In genomic region chr2:65608391-65608790, GRCh38 we compare ENCODE assay signal across 17 cellular contexts.
"Had no signal": no experiment of that assay in that cellular context is flagged by ENCODE, and none has a peak within 500 bp of the region (broad histone marks: within the 10 kb centered on the region; RNA-seq: fewer than 3 reads in every experiment).

No MANE protein-coding gene starts in this region.

- H3K27me3 ChIP-seq: hepatocyte, right atrium auricular region, suprapubic skin had no signal

- H3K36me3 Mint-ChIP-seq: naive thymus-derived CD8-positive, alpha-beta T cell had no signal

- H3K4me2 ChIP-seq: hepatocyte had no signal

- H3K4me3 ChIP-seq: esophagus squamous epithelium, hepatocyte, left ventricle myocardium inferior, right atrium auricular region, suprapubic skin had no signal

- H3K27ac ChIP-seq: hepatocyte, left ventricle myocardium inferior, right atrium auricular region, suprapubic skin had no signal

- H3K9me3 ChIP-seq: esophagus squamous epithelium, left ventricle myocardium inferior, right atrium auricular region, suprapubic skin had no signal

- H3K4me3 Mint-ChIP-seq: activated naive CD4-positive, alpha-beta T cell treated with anti-CD3 and anti-CD28 coated beads for 36 hours; naive thymus-derived CD8-positive, alpha-beta T cell; stimulated activated naive CD8-positive, alpha-beta T cell treated with anti-CD3 and anti-CD28 coated beads, Interleukin-15, Interleukin-2, amounts not matched to agents 100 ng/mL and 50 ng/mL, for 24 hours had no signal

- H3K9me3 Mint-ChIP-seq: activated naive CD4-positive, alpha-beta T cell treated with anti-CD3 and anti-CD28 coated beads for 36 hours; activated T-helper 2 cell treated with anti-CD3 and anti-CD28 coated beads, Interferon-gamma antibody, Interleukin-2, Interleukin-4, amounts not matched to agents 10 μg/mL and 5 μg/mL and 100 μg/mL, durations not matched to agents 14 hours and 24 hours and 36 hours; naive thymus-derived CD8-positive, alpha-beta T cell; stimulated activated naive CD8-positive, alpha-beta T cell treated with anti-CD3 and anti-CD28 coated beads, Interleukin-15, Interleukin-2, amounts not matched to agents 100 ng/mL and 50 ng/mL, for 24 hours had no signal

- H3K36me3 ChIP-seq: esophagus squamous epithelium, left ventricle myocardium inferior, right atrium auricular region, suprapubic skin had no signal

- H3K27ac Mint-ChIP-seq: activated naive CD4-positive, alpha-beta T cell treated with anti-CD3 and anti-CD28 coated beads for 36 hours; activated T-helper 2 cell treated with anti-CD3 and anti-CD28 coated beads, Interferon-gamma antibody, Interleukin-2, Interleukin-4, amounts not matched to agents 10 μg/mL and 5 μg/mL and 100 μg/mL, durations not matched to agents 14 hours and 24 hours and 36 hours; naive thymus-derived CD8-positive, alpha-beta T cell; progenitor cell of endocrine pancreas; stimulated activated naive CD8-positive, alpha-beta T cell treated with anti-CD3 and anti-CD28 coated beads, Interleukin-15, Interleukin-2, amounts not matched to agents 100 ng/mL and 50 ng/mL, for 24 hours had no signal

- DNase-seq: activated CD4-positive, alpha-beta T cell treated with anti-CD3 and anti-CD28 coated beads, Interleukin-2, amount 50 U/mL, for 1 hour; activated CD8-positive, alpha-beta memory T cell treated with anti-CD3 and anti-CD28 coated beads for 24 hours; activated naive CD4-positive, alpha-beta T cell treated with anti-CD3 and anti-CD28 coated beads for 36 hours; esophagus squamous epithelium; kidney; left ventricle myocardium inferior; naive thymus-derived CD8-positive, alpha-beta T cell; small intestine; stimulated activated CD4-positive, alpha-beta T cell treated with anti-CD3 and anti-CD28 coated beads, Interleukin-4, amount 100 ng/mL, for 4 hours; stimulated activated CD8-positive, alpha-beta memory T cell treated with anti-CD3 and anti-CD28 coated beads, Interleukin-4, amount 100 ng/mL, for 48 hours had no signal

- H3K27me3 Mint-ChIP-seq: stimulated activated naive CD8-positive, alpha-beta T cell treated with anti-CD3 and anti-CD28 coated beads, Interleukin-15, Interleukin-2, amounts not matched to agents 100 ng/mL and 50 ng/mL, for 24 hours had no signal

- ATAC-seq: activated CD4-positive, CD25-positive, alpha-beta regulatory T cell treated with anti-CD3 and anti-CD28 coated beads, Interleukin-2, amount 50 U/mL, for 24 hours; naive thymus-derived CD8-positive, alpha-beta T cell had no signal
